In the genomic region with DNA sequence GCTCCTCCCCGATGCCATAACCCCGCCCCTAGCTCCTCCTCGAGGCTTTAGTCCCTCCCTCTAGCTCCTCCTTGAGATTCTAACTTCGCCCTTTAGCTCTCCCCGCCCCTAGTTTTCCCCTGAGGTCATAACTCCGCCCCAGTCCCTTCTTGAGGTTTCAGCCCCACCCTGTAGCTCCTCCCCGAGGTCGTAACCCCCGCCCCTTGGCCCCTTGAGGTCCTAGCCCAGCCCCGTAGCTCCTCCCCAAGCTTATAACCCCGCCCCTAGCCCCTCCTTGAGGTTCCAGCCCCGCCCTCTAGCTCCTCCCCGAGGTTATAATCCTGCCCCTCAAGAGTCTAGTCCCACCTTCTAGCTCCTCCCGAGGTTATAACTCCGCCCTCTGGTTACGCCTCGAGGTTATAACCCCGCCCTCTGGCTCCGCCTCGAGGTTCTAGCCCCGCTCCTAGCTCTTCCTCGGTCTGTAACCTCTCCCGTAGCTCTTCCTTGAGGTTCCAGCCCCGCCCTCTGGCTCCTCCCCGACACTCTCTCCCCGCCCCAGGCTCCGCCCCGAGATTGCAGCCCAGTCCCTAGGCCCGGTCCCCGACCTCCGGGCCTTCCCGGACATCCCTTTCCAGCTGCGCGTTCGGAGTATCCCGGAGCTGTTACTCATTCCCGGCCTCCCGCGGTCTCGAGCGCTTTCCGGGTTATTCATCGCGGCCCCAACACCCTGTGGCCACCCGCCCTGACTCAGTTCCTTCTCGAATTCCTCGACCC, we compare ENCODE assay signal across 8 cellular contexts. TPM values are rescaled to one million over a fixed set of nuclear protein-coding genes. Genes with fewer than 3 reads are reported as not detected.
DNase-seq lines count a peak whose midpoint lies in the region; ATAC-seq, FAIRE-seq and TF ChIP-seq lines count a peak whose summit lies in the region.

No MANE protein-coding gene starts in this region.

- H3K36me3 ChIP-seq in ascending aorta = peaks cover 4 to 5% of the 10 kb centered on the region in 2 donors
- no peaks in the 10 kb centered on the region for H3K36me3 ChIP-seq in uterus

- peak; percentile 89 for FAIRE-seq in GM12892 (lab: Jason Lieb, UNC)

- ATAC-seq in HG02840 (IDR thresholded peaks at IDR 0.05; ENCODE audit: low FRiP score, unreplicated experiment) (peak; percentile 79), right cardiac atrium (peak; percentile 93 to 96)

- H3K4me3 Mint-ChIP-seq in T-helper 2 cell treated with Interferon-gamma antibody and Interleukin-4, amounts not matched to agents 5 μg/mL and 100 μg/mL, for 36 hours = peak overlapping the region; percentile 95

- peaks cover 40% of the 10 kb centered on the region for H3K4me1 Mint-ChIP-seq in T-helper 2 cell treated with Interferon-gamma antibody and Interleukin-4, amounts not matched to agents 5 μg/mL and 100 μg/mL, for 36 hours (ENCODE audit: low read depth)

- TF ChIP-seq POLR2A in GM12892 (IDR thresholded peaks at IDR 0.05; ENCODE audit: low read depth, low read length) (no peak; the same call in 1 of the 2 replicates), uterus (IDR thresholded peaks at IDR 0.05) (peak; percentile 86 to 89)

- H3K27ac Mint-ChIP-seq in T-helper 2 cell treated with Interferon-gamma antibody and Interleukin-4, amounts not matched to agents 5 μg/mL and 100 μg/mL, for 36 hours = peak overlapping the region; percentile 87

- DNase-seq in GM12892 (ENCODE audit: insufficient read length) (peak; percentile 88), NCI-H1436 (lab: John Stamatoyannopoulos, UW) (peak; percentile 100), ascending aorta (ENCODE audit: low spot score in 2 of 2) (peak; percentile 94 to 99), right cardiac atrium (peak; percentile 99), pulmonary artery endothelial cell (ENCODE audit: low read depth, low spot score) (peak; percentile 97), uterus (peak; percentile 99 to 100)
- peak; percentile 92 for DNase-seq in T-helper 2 cell treated with Interferon-gamma antibody and Interleukin-4, amounts not matched to agents 5 μg/mL and 100 μg/mL, for 36 hours (ENCODE audit: low spot score)

- H3K9me3 ChIP-seq in ascending aorta (no peaks in the 10 kb centered on the region), right cardiac atrium (ENCODE audit: control insufficient read depth, low read length) (no peaks in the 10 kb centered on the region), uterus (no peaks in the 10 kb centered on the region)

- H3K4me3 ChIP-seq in ascending aorta (peak overlapping the region; percentile 75), right cardiac atrium (ENCODE audit: low read length) (peak overlapping the region; percentile 67), uterus (peak overlapping the region; percentile 57 to 65)

- H3K27me3 ChIP-seq in ascending aorta (no peaks in the 10 kb centered on the region), right cardiac atrium (ENCODE audit: control insufficient read depth, insufficient read depth) (no peaks in the 10 kb centered on the region), uterus (no peaks in the 10 kb centered on the region)

- H3K9me3 Mint-ChIP-seq in T-helper 2 cell treated with Interferon-gamma antibody and Interleukin-4, amounts not matched to agents 5 μg/mL and 100 μg/mL, for 36 hours = no peaks in the 10 kb centered on the region

- WGBS in right cardiac atrium = under 1% methylated on average over 47 of the region's 47 CpGs

- H3K4me1 ChIP-seq in ascending aorta (peaks cover 3 to 13% of the 10 kb centered on the region in 2 donors), right cardiac atrium (ENCODE audit: control insufficient read depth, insufficient read depth, low read length) (no peaks in the 10 kb centered on the region), uterus (peaks cover 0 to 7% of the 10 kb centered on the region in 2 donors)

- peaks cover 31% of the 10 kb centered on the region for H3K36me3 Mint-ChIP-seq in T-helper 2 cell treated with Interferon-gamma antibody and Interleukin-4, amounts not matched to agents 5 μg/mL and 100 μg/mL, for 36 hours (ENCODE audit: low read depth)

- H3K27ac ChIP-seq in ascending aorta = peak overlapping the region; percentile 90 to 93
- H3K27ac ChIP-seq in right cardiac atrium (ENCODE audit: low read length) = peak overlapping the region; percentile 89
- H3K27ac ChIP-seq in uterus = peak overlapping the region; percentile 89 to 95

- intact Hi-C loops in ascending aorta (cut with DNase I) (loop anchor here (1.0 to 2.0 kb wide), 6 partner anchors 49 to 206 kb away; a partner anchor contains a TSS), right cardiac atrium (cut with DNase I) (loop anchor here in 1 of 4 donors (10.0 kb wide), 1 partner anchor 224 kb away; no protein-coding TSS in a partner anchor), uterus (cut with DNase I; ENCODE audit: low total_unique reads) (loop anchor here (5.0 kb wide), 1 partner anchor 91 kb away; a partner anchor contains a TSS)

- peaks cover 12% of the 10 kb centered on the region for H3K27me3 Mint-ChIP-seq in T-helper 2 cell treated with Interferon-gamma antibody and Interleukin-4, amounts not matched to agents 5 μg/mL and 100 μg/mL, for 36 hours (ENCODE audit: low read depth)

- TF ChIP-seq CTCF in ascending aorta (IDR thresholded peaks at IDR 0.05) (no peak), uterus (IDR thresholded peaks at IDR 0.05) (no peak)

RNA-seq across cellular contexts. Expression of a gene that starts 1.4 kb away (rescaled TPM):
- polyA plus RNA-seq in GM12892 (2012; ENCODE audit: missing spikeins) = 5.9 TPM
- total RNA-seq in ascending aorta (30.2 TPM), right cardiac atrium (10 to 100 TPM in 1 of 4 donors, 1 to 10 TPM in 3; 4.6 to 15.4 (median 7.1) TPM), pulmonary artery endothelial cell (55.2 and 72.8 TPM in 2 replicates), uterus (10 to 100 TPM; 15.6 to 69.9 (median 26.7) TPM)
- 7.9 TPM for polyA plus RNA-seq in right cardiac atrium

RNA-seq across cellular contexts. Expression of a gene that starts 28.9 kb away (rescaled TPM):
- not detected for polyA plus RNA-seq in GM12892 (2012; ENCODE audit: missing spikeins)
- 3.5 TPM for total RNA-seq in ascending aorta
- 10 to 100 TPM; 12.4 to 15.9 (median 14.1) TPM for total RNA-seq in right cardiac atrium
- polyA plus RNA-seq in right cardiac atrium = 17.6 TPM
- total RNA-seq in pulmonary artery endothelial cell = 4.3 and 5.6 TPM in 2 replicates
- total RNA-seq in uterus = 10 to 100 TPM in 2 of 4 donors, 1 to 10 TPM in 2; 2.1 to 18.6 (median 10.5) TPM

RNA-seq across cellular contexts. Expression of a gene that starts 47.3 kb away (rescaled TPM):
- not detected for polyA plus RNA-seq in GM12892 (2012; ENCODE audit: missing spikeins)
- total RNA-seq in ascending aorta (not detected), right cardiac atrium (not detected), pulmonary artery endothelial cell (not detected in 2 replicates), uterus (not detected)
- polyA plus RNA-seq in right cardiac atrium = not detected

RNA-seq across cellular contexts. Expression of a gene that starts 49.2 kb away (rescaled TPM):
- 15.3 TPM for polyA plus RNA-seq in GM12892 (2012; ENCODE audit: missing spikeins)
- total RNA-seq in ascending aorta (37.3 TPM), right cardiac atrium (10 to 100 TPM; 41.4 to 50.6 (median 45.7) TPM), pulmonary artery endothelial cell (36.0 and 48.7 TPM in 2 replicates), uterus (10 to 100 TPM in 3 of 4 donors, 1 to 10 TPM in 1; 1.5 to 83.3 (median 44.5) TPM)
- polyA plus RNA-seq in right cardiac atrium = 65.0 TPM

RNA-seq across cellular contexts. Expression of a gene that starts 56.7 kb away (rescaled TPM):
- 0.34 TPM for polyA plus RNA-seq in GM12892 (2012; ENCODE audit: missing spikeins)
- 0.32 TPM for total RNA-seq in ascending aorta
- under 1 TPM in 3 of 4 donors, not detected in 1; 0.23 to 0.29 (median 0.28) TPM for total RNA-seq in right cardiac atrium
- 0.34 TPM for polyA plus RNA-seq in right cardiac atrium
- total RNA-seq in pulmonary artery endothelial cell = 0.04 TPM in 1 of 2 replicates, not detected in the other
- total RNA-seq in uterus = under 1 TPM in 1 of 4 donors, not detected in 3; 0.58 TPM

Comparison
In these comparisons a context has a peak if more than half of its experiments do, and no peak if none do; other contexts are left out.
1. Peak in every context shown above with its lines: DNase-seq, ATAC-seq, H3K4me3 ChIP-seq and H3K27ac ChIP-seq.